In the genomic region with DNA sequence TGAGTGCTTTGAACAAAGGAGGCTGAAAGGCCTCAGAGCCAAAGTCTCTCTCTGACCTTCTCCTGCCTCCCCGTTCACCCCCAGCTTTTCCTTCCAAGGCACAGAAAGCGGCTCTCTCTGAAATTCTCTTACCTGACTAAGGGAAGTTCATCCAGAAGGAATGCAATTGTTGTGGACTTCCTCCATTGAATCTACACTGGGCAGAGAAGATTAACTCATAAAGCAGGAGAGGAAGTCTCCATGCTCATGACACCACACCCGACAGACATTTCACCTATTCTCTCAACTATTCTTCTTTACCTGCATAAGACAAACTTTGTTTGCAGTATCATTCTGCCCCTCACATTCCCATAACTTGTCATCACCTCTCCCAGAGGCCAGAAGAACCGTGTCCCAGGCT, we compare ENCODE assay signal across 30 cellular contexts.
"Had no signal": no experiment of that assay in that cellular context is flagged by ENCODE, and none has a peak within 500 bp of the region (broad histone marks: within the 10 kb centered on the region; RNA-seq: fewer than 3 reads in every experiment).

No MANE protein-coding gene starts in this region.

- H3K36me3 ChIP-seq: left lung, lower lobe of right lung, pancreas, prostate gland, stomach, thyroid gland, upper lobe of right lung, uterus had no signal

- H3K4me1 ChIP-seq: left lung, lower lobe of right lung, pancreas, prostate gland, testis, thyroid gland, upper lobe of right lung, uterus had no signal

- H3K4me3 ChIP-seq: left lung, lower lobe of right lung, pancreas, prostate gland, skin epidermis, stomach, testis, thyroid gland, upper lobe of right lung, uterus had no signal

- H3K27ac ChIP-seq: left lung, lower lobe of right lung, pancreas, prostate gland, skin epidermis, stomach, testis, thyroid gland, upper lobe of right lung, uterus had no signal

- ATAC-seq: left cardiac atrium; left lung; lower lobe of right lung; naive thymus-derived CD4-positive, alpha-beta T cell; natural killer cell treated with Interleukin-12 subunit alpha and Interleukin-12 subunit beta and Interleukin-15 and Interleukin-18, amount 100 ng/mL, for 72 hours; pancreas; right cardiac atrium; sciatic nerve; stimulated activated naive B cell treated with anti-CD40 and anti-IgM and Interleukin-4, amounts not matched to agents 10 μg/mL and 1 μg/mL and 100 μg/mL, for 72 hours; stimulated activated naive CD8-positive, alpha-beta T cell treated with anti-CD3 and anti-CD28 coated beads, Interleukin-15, Interleukin-2, amounts not matched to agents 100 U/mL and 50 U/mL, for 24 hours; upper lobe of right lung had no signal

- H3K9me3 ChIP-seq: left lung, lower lobe of right lung, pancreas, prostate gland, stomach, testis, thyroid gland, upper lobe of right lung, uterus had no signal

- H3K27me3 ChIP-seq: left lung, pancreas, stomach, testis, thyroid gland, upper lobe of right lung, uterus had no signal

- DNase-seq: hypothalamus; immature natural killer cell; kidney; left cardiac atrium; left lung; lower lobe of right lung; mammary epithelial cell; mesendoderm; naive thymus-derived CD4-positive, alpha-beta T cell; nucleus accumbens; pancreas; posterior cingulate gyrus; retina; right cardiac atrium; stimulated activated CD4-positive, alpha-beta T cell treated with anti-CD3 and anti-CD28 coated beads, Interleukin-12 subunit alpha, Interleukin-12 subunit beta, amount 100 ng/mL, for 4 hours; stimulated activated CD4-positive, alpha-beta T cell treated with anti-CD3 and anti-CD28 coated beads, Interleukin-15, amount 100 ng/mL, for 24 hours; stimulated activated CD4-positive, alpha-beta T cell treated with anti-CD3 and anti-CD28 coated beads, Interleukin-2, amount 100 ng/mL, for 24 hours; stimulated activated CD4-positive, alpha-beta T cell treated with anti-CD3 and anti-CD28 coated beads, Interleukin-4, amount 100 ng/mL, for 1 hour; stimulated activated naive B cell treated with anti-CD40 and anti-IgM and Interleukin-4, amounts not matched to agents 10 μg/mL and 1 μg/mL and 100 μg/mL, for 72 hours; stimulated activated naive CD8-positive, alpha-beta T cell treated with anti-CD3 and anti-CD28 coated beads, Interleukin-15, Interleukin-2, amounts not matched to agents 100 U/mL and 50 U/mL, for 24 hours; stomach; testis; thyroid gland; trophoblast cell; upper lobe of right lung; uterus had no signal
